Comparison of ENCODE assay signal across 8 cellular contexts in the genomic region with DNA sequence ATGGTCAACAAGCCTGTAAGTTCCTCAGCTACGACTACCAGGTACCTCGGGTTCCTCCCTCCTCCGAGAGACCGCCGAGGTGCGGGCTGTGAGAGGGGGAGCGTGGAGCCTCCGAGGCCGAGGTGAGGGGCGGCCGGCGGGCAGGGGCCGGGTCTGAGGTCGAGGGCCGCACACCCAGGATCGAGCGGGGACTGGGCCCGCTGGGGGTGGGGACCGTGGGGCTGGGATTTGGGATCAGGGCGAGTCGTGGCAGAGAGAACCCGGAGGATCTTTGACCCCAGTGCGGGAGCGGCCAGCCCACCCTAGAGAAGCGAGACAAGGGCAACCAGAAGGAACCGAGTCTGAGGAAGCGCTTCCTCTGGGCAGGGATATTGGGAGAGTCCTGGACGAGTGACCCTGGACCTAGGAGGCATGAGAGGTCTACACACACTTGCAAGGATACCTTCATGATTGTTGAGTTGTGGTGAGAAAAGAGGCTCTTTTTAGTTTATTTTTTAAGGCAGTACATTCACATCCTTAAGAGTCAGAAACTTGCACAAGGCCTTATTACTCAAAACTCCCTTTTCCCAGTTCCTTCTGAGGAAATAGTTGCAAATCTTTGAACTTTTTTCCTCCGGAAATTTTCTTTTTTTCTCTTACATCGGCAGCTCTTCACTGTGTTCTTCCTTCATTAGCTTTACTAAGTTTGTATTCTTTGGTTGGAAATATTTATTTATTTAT. TPM values are rescaled to one million over a fixed set of nuclear protein-coding genes. Genes with fewer than 3 reads are reported as not detected.
A peak's percentile ranks its signal among the peaks of the same experiment; 100 is the strongest.
DNase-seq lines count a peak whose midpoint lies in the region; ATAC-seq, FAIRE-seq and TF ChIP-seq lines count a peak whose summit lies in the region.

No MANE protein-coding gene starts in this region.

- no peak for TF ChIP-seq CTCF in K562 (IDR thresholded peaks at IDR 0.05 in 2 of 3, conservative IDR thresholded peaks at IDR 0.05 in 1 of 3; ENCODE audit: insufficient read depth in 2 of 3, low read depth in 1 of 3, low read length in 3 of 3)

- peak overlapping the region; percentile 97 for H2AFZ ChIP-seq in K562 (ENCODE audit: low read depth, low read length)

- CTCF ChIA-PET in K562 (lab: Yijun Ruan, JAX; ENCODE audit: low intra/inter-chr PET ratio), result no interaction called here

- H3K79me2 ChIP-seq in K562 (ENCODE audit: control insufficient read depth, insufficient read depth, low read length), result peaks cover 23% of the 10 kb centered on the region

- no peak for TF ChIP-seq RAD21 in K562 (CRISPR knock-in tag; conservative IDR thresholded peaks at IDR 0.05 in 1 of 2, IDR thresholded peaks at IDR 0.05 in 1 of 2)

- peak overlapping the region; percentile 84 for H3K27ac Mint-ChIP-seq in stimulated activated naive CD8-positive, alpha-beta T cell treated with anti-CD3 and anti-CD28 coated beads, Interleukin-15, Interleukin-2, amounts not matched to agents 100 ng/mL and 50 ng/mL, for 24 hours

- BruUV-seq in K562 (replicated peaks; lab: Mats Ljungman, UMichigan), result TSS peak; percentile 72

- H3K4me3 Mint-ChIP-seq in stimulated activated naive CD8-positive, alpha-beta T cell treated with anti-CD3 and anti-CD28 coated beads, Interleukin-15, Interleukin-2, amounts not matched to agents 100 ng/mL and 50 ng/mL, for 24 hours, result peak overlapping the region; percentile 96

- no peak for TF ChIP-seq POLR2A in K562 (conservative IDR thresholded peaks at IDR 0.05)

- intact Hi-C loops in K562 (cut with micrococcal nuclease), result loop anchor here (2.0 kb wide), 1 partner anchor 40 kb away; no protein-coding TSS in a partner anchor
- intact Hi-C loops in posterior vena cava (cut with DNase I), result no loop called here

- H3K9ac ChIP-seq in K562 (ENCODE audit: insufficient read depth in 1 of 2, low read depth in 2 of 2, low read length in 2 of 2), result peak overlapping the region; percentile 89 to 100

- DNase-seq in stimulated activated naive CD8-positive, alpha-beta T cell treated with anti-CD3 and anti-CD28 coated beads, Interleukin-15, Interleukin-2, amounts not matched to agents 100 U/mL and 50 U/mL, for 24 hours, result no peak
- DNase-seq in K562 (ENCODE audit: extremely low read depth in 1 of 4, low spot score in 3 of 4) (peak in 1 of 4 experiments; percentile 50), activated gamma-delta T cell treated with Interleukin-2 at 50 U/mL for 16 hours (no peak), posterior vena cava (ENCODE audit: low spot score) (no peak)

- peak overlapping the region; percentile 91 for H3K4me2 ChIP-seq in K562 (ENCODE audit: insufficient read depth, low read length)

- H3K9me3 ChIP-seq in K562 (replicated peaks; ENCODE audit: control insufficient read depth, insufficient read depth, low read depth, low read length), result no peaks in the 10 kb centered on the region; the same call in 1 of the 2 replicates
- no peaks in the 10 kb centered on the region for H3K9me3 ChIP-seq in thymus (ENCODE audit: control insufficient read depth)

- no peak for ATAC-seq in stimulated activated naive CD8-positive, alpha-beta T cell treated with anti-CD3 and anti-CD28 coated beads, Interleukin-15, Interleukin-2, amounts not matched to agents 100 U/mL and 50 U/mL, for 24 hours
- ATAC-seq in K562 (peak; percentile 0; the same call in 1 of the 3 replicates), GM18909 (IDR thresholded peaks at IDR 0.05; ENCODE audit: poor library complexity, unreplicated experiment) (no peak)

- no peaks in the 10 kb centered on the region for H3K36me3 ChIP-seq in K562 (ENCODE audit: control insufficient read depth, insufficient read depth, low read length)
- no peaks in the 10 kb centered on the region for H3K36me3 ChIP-seq in thymus (ENCODE audit: control insufficient read depth, insufficient read depth)

- POLR2A ChIA-PET in K562 (lab: Yijun Ruan, JAX), result interaction anchor here (0.6 to 2.9 kb wide), 16 partner anchors 10 to 236 kb away, joined by 3 to 16 read pairs (median 4); no protein-coding TSS in a partner anchor

- H3K4me3 ChIP-seq in K562, result peak overlapping the region; percentile 54
- peak overlapping the region; percentile 95 for H3K4me3 ChIP-seq in thymus (ENCODE audit: low read length)

- no peaks in the 10 kb centered on the region for H3K9me3 Mint-ChIP-seq in stimulated activated naive CD8-positive, alpha-beta T cell treated with anti-CD3 and anti-CD28 coated beads, Interleukin-15, Interleukin-2, amounts not matched to agents 100 ng/mL and 50 ng/mL, for 24 hours

- H4K20me1 ChIP-seq in K562 (replicated peaks; ENCODE audit: control insufficient read depth, insufficient read depth, low read length), result no peaks in the 10 kb centered on the region

- H3K27ac ChIP-seq in K562 (ENCODE audit: extremely low read depth, low read depth, low read length) (peak overlapping the region; percentile 90), layer of hippocampus (ENCODE audit: low read depth, low read length) (peak overlapping the region; percentile 99), thymus (ENCODE audit: low read depth) (peak overlapping the region; percentile 96)

- in situ Hi-C loops in K562 (cut with MboI), result no loop called here

- no peaks in the 10 kb centered on the region for H3K27me3 Mint-ChIP-seq in stimulated activated naive CD8-positive, alpha-beta T cell treated with anti-CD3 and anti-CD28 coated beads, Interleukin-15, Interleukin-2, amounts not matched to agents 100 ng/mL and 50 ng/mL, for 24 hours

- H3K36me3 Mint-ChIP-seq in stimulated activated naive CD8-positive, alpha-beta T cell treated with anti-CD3 and anti-CD28 coated beads, Interleukin-15, Interleukin-2, amounts not matched to agents 100 ng/mL and 50 ng/mL, for 24 hours (ENCODE audit: low read depth), result peaks cover 11% of the 10 kb centered on the region

- FAIRE-seq in K562 (lab: Jason Lieb, UNC), result no peak

- peaks cover 28% of the 10 kb centered on the region for H3K4me1 Mint-ChIP-seq in stimulated activated naive CD8-positive, alpha-beta T cell treated with anti-CD3 and anti-CD28 coated beads, Interleukin-15, Interleukin-2, amounts not matched to agents 100 ng/mL and 50 ng/mL, for 24 hours (ENCODE audit: low read depth)

- TF ChIP-seq EP300 in K562 (IDR thresholded peaks at IDR 0.05; ENCODE audit: low read length), result no peak

- WGBS in K562 (ENCODE audit: insufficient coverage, low coverage, missing lambda C conversion rate), result 5% methylated on average over 28 of the region's 30 CpGs
- 18% methylated on average over 30 of the region's 30 CpGs for WGBS in thymus

- H3K9me1 ChIP-seq in K562 (ENCODE audit: control insufficient read depth, insufficient read depth, low read length), result no peaks in the 10 kb centered on the region

- H3K27me3 ChIP-seq in K562 (ENCODE audit: control insufficient read depth in 2 of 2, insufficient read depth in 2 of 2, low read length in 2 of 2), result no peaks in the 10 kb centered on the region
- H3K27me3 ChIP-seq in layer of hippocampus (ENCODE audit: control insufficient read depth, insufficient read depth, low read length), result no peaks in the 10 kb centered on the region
- H3K27me3 ChIP-seq in thymus (ENCODE audit: control insufficient read depth, insufficient read depth), result no peaks in the 10 kb centered on the region

- H3K4me1 ChIP-seq in K562 (replicated peaks in 1 of 2; ENCODE audit: control insufficient read depth in 2 of 2, insufficient read depth in 2 of 2, low read length in 2 of 2) (peaks cover 5 to 21% of the 10 kb centered on the region in 2 experiments; a peak in 3 of 5 replicates), thymus (ENCODE audit: control insufficient read depth, insufficient read depth, low read length) (peaks cover 3% of the 10 kb centered on the region)

TF ChIP-seq in K562, 482 proteins besides CTCF, POLR2A, EP300 and RAD21 (continues in another document):
- 0 out of 4 replicates have a peak, but pooled peaks of 1 of the 2 experiments have one; percentile 52 for TF ChIP-seq HDAC1 (IDR thresholded peaks at IDR 0.05)

RNA-seq across cellular contexts. Expression of a gene that starts 0.4 kb away (rescaled TPM):
- total RNA-seq in K562 (2011; cell fraction: chromatin; rRNA removed; ENCODE audit: low replicate concordance), result 4.8 and 7.6 TPM in 2 replicates
- 4.8 and 5.1 TPM in 2 replicates for total RNA-seq in K562 (2011; cell fraction: nucleolus; rRNA removed)
- 5.8 and 8.5 TPM in 2 replicates for total RNA-seq in K562 (2011; cell fraction: nucleoplasm; rRNA removed)
- total RNA-seq in K562 (2014; rRNA removed) (2.7 and 3.2 TPM in 2 replicates), K562 (2014; rRNA removed; fragmentation: Illumina TruSeq; extraction: Trizol) (4.1 and 4.3 TPM in 2 replicates), K562 (2015; rRNA removed; fragmentation: Illumina TruSeq; extraction: Trizol) (3.7 and 4.3 TPM in 2 replicates), K562 (2021) (1.9 and 3.5 TPM in 2 replicates), posterior vena cava (1 to 10 TPM; 4.8 to 6.5 TPM)
- polyA plus RNA-seq in K562 (2011; rRNA removed) (5.5 and 5.9 TPM in 2 replicates), K562 (2014; fragmentation: Illumina TruSeq; extraction: Trizol) (4.1 and 4.2 TPM in 2 replicates), K562 (2014; fragmentation: Nextera tagmentation; extraction: Ambion mirVana) (1 to 10 TPM; 6.1 to 6.5 TPM), K562 (2014; rRNA removed) (3.2 and 3.7 TPM in 2 replicates), thymus (11.6 TPM)
- polyA plus RNA-seq in K562 (2011; cell fraction: cytosol; rRNA removed), result 4.7 and 4.9 TPM in 2 replicates
- 2.3 and 3.1 TPM in 2 replicates for polyA plus RNA-seq in K562 (2011; cell fraction: nucleus; rRNA removed)
- 2.6 and 6.6 TPM in 2 replicates for polyA plus RNA-seq in K562 (2012)
- polyA minus RNA-seq in K562 (2011; rRNA and poly(A)+ RNA removed), result 1.4 and 1.7 TPM in 2 replicates
- 1.3 and 1.7 TPM in 2 replicates for polyA minus RNA-seq in K562 (2011; cell fraction: cytosol; rRNA and poly(A)+ RNA removed)
- 1.3 and 2.7 TPM in 2 replicates for polyA minus RNA-seq in K562 (2011; cell fraction: nucleus; rRNA and poly(A)+ RNA removed)

RNA-seq across cellular contexts. Expression of a gene that starts 28.3 kb away (rescaled TPM):
- total RNA-seq in K562 (2011; cell fraction: chromatin; rRNA removed; ENCODE audit: low replicate concordance), result 85.6 and 109 TPM in 2 replicates
- 72.0 and 75.3 TPM in 2 replicates for total RNA-seq in K562 (2011; cell fraction: nucleolus; rRNA removed)
- 72.8 and 78.1 TPM in 2 replicates for total RNA-seq in K562 (2011; cell fraction: nucleoplasm; rRNA removed)
- total RNA-seq in K562 (2014; rRNA removed) (475 and 482 TPM in 2 replicates), K562 (2014; rRNA removed; fragmentation: Illumina TruSeq; extraction: Trizol) (350 and 367 TPM in 2 replicates), K562 (2015; rRNA removed; fragmentation: Illumina TruSeq; extraction: Trizol) (425 and 438 TPM in 2 replicates), K562 (2021) (436 and 489 TPM in 2 replicates), posterior vena cava (100 to 1,000 TPM; 109 to 112 TPM)
- polyA plus RNA-seq in K562 (2011; rRNA removed) (331 and 341 TPM in 2 replicates), K562 (2014; fragmentation: Illumina TruSeq; extraction: Trizol) (450 and 461 TPM in 2 replicates), K562 (2014; fragmentation: Nextera tagmentation; extraction: Ambion mirVana) (100 to 1,000 TPM; 192 to 289 TPM), K562 (2014; rRNA removed) (390 and 416 TPM in 2 replicates), thymus (136 TPM)
- polyA plus RNA-seq in K562 (2011; cell fraction: cytosol; rRNA removed), result 281 and 294 TPM in 2 replicates
- polyA plus RNA-seq in K562 (2011; cell fraction: nucleus; rRNA removed), result 122 and 160 TPM in 2 replicates
- 322 and 499 TPM in 2 replicates for polyA plus RNA-seq in K562 (2012)
- 441 and 450 TPM in 2 replicates for polyA minus RNA-seq in K562 (2011; rRNA and poly(A)+ RNA removed)
- 190 and 194 TPM in 2 replicates for polyA minus RNA-seq in K562 (2011; cell fraction: cytosol; rRNA and poly(A)+ RNA removed)
- polyA minus RNA-seq in K562 (2011; cell fraction: nucleus; rRNA and poly(A)+ RNA removed), result 39.4 and 62.3 TPM in 2 replicates
